Comparison of ENCODE assay signal across 9 cellular contexts in genomic region chr22:23533328-23533762, GRCh38. TPM values are rescaled to one million over a fixed set of nuclear protein-coding genes. Genes with fewer than 3 reads are reported as not detected.
A peak's percentile ranks its signal among the peaks of the same experiment; 100 is the strongest.
DNase-seq lines count a peak whose midpoint lies in the region; ATAC-seq and TF ChIP-seq lines count a peak whose summit lies in the region.
"Had no signal": no experiment of that assay in that cellular context is flagged by ENCODE, and none has a peak within 500 bp of the region (broad histone marks: within the 10 kb centered on the region; RNA-seq: fewer than 3 reads in every experiment).

No MANE protein-coding gene starts in this region.

- H3K4me1 ChIP-seq in NT2/D1 (ENCODE audit: insufficient read depth, insufficient read length) (peaks cover 34% of the 10 kb centered on the region), mammary epithelial cell (ENCODE audit: insufficient read depth, low read length) (no peaks in the 10 kb centered on the region), osteoblast (ENCODE audit: insufficient read depth, low read length) (no peaks in the 10 kb centered on the region)
- H3K4me1 ChIP-seq: psoas muscle had no signal

- BruUV-seq in mammary epithelial cell (replicated peaks; lab: Mats Ljungman, UMichigan), result no TSS peak

- in situ Hi-C loops in mammary epithelial cell (cut with MboI; ENCODE audit: low sequenced_read_pairs in 2 of 2), result loop anchor here (10.0 to 25.0 kb wide), 2 partner anchors 119 to 304 kb away; partner anchors contain the start of gene DERL3 (in 1 of the 2)

- no peak overlapping the region for H3K4me3 ChIP-seq in NT2/D1 (ENCODE audit: insufficient read length, low read depth)
- H3K4me3 ChIP-seq in mammary epithelial cell (replicated peaks in 1 of 3; ENCODE audit: insufficient read depth in 1 of 3, low read depth in 2 of 3, low read length in 3 of 3), result no peak overlapping the region
- H3K4me3 ChIP-seq in osteoblast (ENCODE audit: insufficient read depth, low read length), result no peak overlapping the region
- no peak overlapping the region for H3K4me3 ChIP-seq in lower leg skin (ENCODE audit: low read depth, poor library complexity, severe bottlenecking)
- H3K4me3 ChIP-seq: psoas muscle had no signal

- H3K79me2 ChIP-seq in mammary epithelial cell (ENCODE audit: insufficient read depth, low read length) (no peaks in the 10 kb centered on the region), osteoblast (ENCODE audit: insufficient read depth, low read length) (no peaks in the 10 kb centered on the region)

- peak; percentile 80 for DNase-seq in DMS 273 (lab: John Stamatoyannopoulos, UW; ENCODE audit: unreplicated experiment)
- no peak for DNase-seq in DMS 273 treated with DMSO at 0.1 percent for 48 hours (lab: John Stamatoyannopoulos, UW)
- peak; percentile 68 for DNase-seq in NT2/D1 (ENCODE audit: low read depth, low spot score)
- peak; percentile 20 for DNase-seq in mammary epithelial cell
- peak; percentile 63 for DNase-seq in osteoblast (ENCODE audit: insufficient read length, low spot score, missing footprints)
- DNase-seq in lower leg skin (ENCODE audit: low spot score in 2 of 2), result no peak

- no peak for TF ChIP-seq POLR2A in lower leg skin (IDR thresholded peaks at IDR 0.05)

- H3K27ac ChIP-seq in mammary epithelial cell (ENCODE audit: insufficient read depth, low read depth, low read length) (no peak overlapping the region), osteoblast (ENCODE audit: low read depth, low read length) (no peak overlapping the region)
- H3K27ac ChIP-seq: psoas muscle had no signal

- 14% methylated on average over 1 of the region's 9 CpGs for WGBS in mammary epithelial cell (ENCODE audit: low coverage, missing lambda C conversion rate)
- WGBS in lower leg skin, 2 donors, result 36 to 44% methylated on average over 9 of the region's 9 CpGs

- dilution Hi-C loops in mammary epithelial cell (cut with HindIII; ENCODE audit: low sequenced_read_pairs), result loop anchor here (10.0 kb wide), 1 partner anchor 301 kb away; the partner anchor contains the start of gene DERL3

- H2AFZ ChIP-seq in mammary epithelial cell (ENCODE audit: low read depth, low read length) (no peak overlapping the region), osteoblast (ENCODE audit: low read length) (no peak overlapping the region)

- ATAC-seq in HG02870 (IDR thresholded peaks at IDR 0.05; ENCODE audit: unreplicated experiment) (no peak), HG02588 (IDR thresholded peaks at IDR 0.05; ENCODE audit: unreplicated experiment) (no peak)
- ATAC-seq: psoas muscle had no signal

- H3K9me3 ChIP-seq in NT2/D1 (ENCODE audit: insufficient read depth, low read length) (no peaks in the 10 kb centered on the region), mammary epithelial cell (replicated peaks; ENCODE audit: insufficient read depth, low read length) (no peaks in the 10 kb centered on the region), osteoblast (ENCODE audit: low read depth, low read length) (no peaks in the 10 kb centered on the region)
- H3K9me3 ChIP-seq: psoas muscle had no signal

- H4K20me1 ChIP-seq in mammary epithelial cell (ENCODE audit: insufficient read depth, low read length) (no peaks in the 10 kb centered on the region), osteoblast (ENCODE audit: insufficient read depth, low read length) (no peaks in the 10 kb centered on the region)

- H3K27me3 ChIP-seq in NT2/D1 (ENCODE audit: insufficient read depth, insufficient read length), result no peaks in the 10 kb centered on the region
- H3K27me3 ChIP-seq in mammary epithelial cell (ENCODE audit: insufficient read depth, low read length), result peaks cover 2% of the 10 kb centered on the region
- no peaks in the 10 kb centered on the region for H3K27me3 ChIP-seq in osteoblast (ENCODE audit: insufficient read depth, low read length)

- H3K36me3 ChIP-seq in NT2/D1 (ENCODE audit: insufficient read depth, insufficient read length, low read length), result peaks cover 12% of the 10 kb centered on the region
- no peaks in the 10 kb centered on the region for H3K36me3 ChIP-seq in mammary epithelial cell (ENCODE audit: insufficient read depth, low read length)
- no peaks in the 10 kb centered on the region for H3K36me3 ChIP-seq in osteoblast (ENCODE audit: insufficient read depth, low read length)

- CTCF ChIA-PET in mammary epithelial cell (lab: Charles Lee; ENCODE audit: low non-redundant PET), result no interaction called here

- H3K4me2 ChIP-seq in mammary epithelial cell (ENCODE audit: insufficient read depth, low read depth, low read length), result no peak overlapping the region
- H3K4me2 ChIP-seq in osteoblast (ENCODE audit: insufficient read depth, low read length), result no peak overlapping the region

- intact Hi-C loops in mammary epithelial cell (cut with micrococcal nuclease) (no loop called here), lower leg skin (cut with DNase I; ENCODE audit: low total_unique reads) (loop anchor here (10.0 kb wide), 2 partner anchors 149 to 311 kb away; no protein-coding TSS in a partner anchor)

- H3K9ac ChIP-seq in NT2/D1 (ENCODE audit: insufficient read length, low read depth), result peak overlapping the region; percentile 76
- H3K9ac ChIP-seq in mammary epithelial cell (ENCODE audit: insufficient read depth, low read length), result no peak overlapping the region

- TF ChIP-seq CTCF in mammary epithelial cell (conservative IDR thresholded peaks at IDR 0.05 in 1 of 2, IDR thresholded peaks at IDR 0.05 in 1 of 2; ENCODE audit: extremely low read depth in 1 of 2, insufficient read depth in 1 of 2, low read depth in 1 of 2, low read length in 2 of 2) (peak; percentile 33 to 46), osteoblast (IDR thresholded peaks at IDR 0.05; ENCODE audit: extremely low read depth, low read depth, low read length) (peak; percentile 24), lower leg skin (IDR thresholded peaks at IDR 0.05) (no peak)

RNA-seq across cellular contexts. Expression of gene IGLL1, which starts 46.7 kb away (rescaled TPM):
- total RNA-seq in mammary epithelial cell, result not detected
- polyA plus RNA-seq in mammary epithelial cell, result not detected
- not detected for polyA minus RNA-seq in mammary epithelial cell
- total RNA-seq in osteoblast, result not detected in 2 replicates
- total RNA-seq in lower leg skin, result not detected
- total RNA-seq: psoas muscle had no signal
- polyA plus RNA-seq: psoas muscle had no signal

Comparison
In these comparisons a context has a peak if more than half of its experiments do, and no peak if none do; other contexts are left out.
1. DNase-seq: peak in DMS 273 (single experiment), NT2/D1 (single experiment), mammary epithelial cell (single experiment) and osteoblast (single experiment); none in DMS 273 treated with DMSO at 0.1 percent for 48 hours (single experiment) and lower leg skin (0 of 2).
2. CTCF ChIP-seq: peak in mammary epithelial cell (2 of 2) and osteoblast (single experiment); none in lower leg skin (0 of 3).